In genomic region chr5:134184155-134185135, GRCh38 we compare ENCODE assay signal across 8 cellular contexts. TPM values are rescaled to one million over a fixed set of nuclear protein-coding genes. Genes with fewer than 3 reads are reported as not detected.
DNase-seq lines count a peak whose midpoint lies in the region; ATAC-seq and TF ChIP-seq lines count a peak whose summit lies in the region.

No MANE protein-coding gene starts in this region.

- H3K4me3 ChIP-seq in dorsolateral prefrontal cortex, result no peak overlapping the region

- TF ChIP-seq CTCF in GM12872 (IDR thresholded peaks at IDR 0.05; ENCODE audit: insufficient read depth, low read depth, low read length), result peak; percentile 99
- TF ChIP-seq CTCF in dorsolateral prefrontal cortex (IDR thresholded peaks at IDR 0.05 in 54 of 56, conservative IDR thresholded peaks at IDR 0.05 in 2 of 56; ENCODE audit: low read depth in 1 of 56, partially characterized antibody in 56 of 56), result peak; percentile 38 to 98 (median 91)

- peak; percentile 74 for ATAC-seq in HG02678 (IDR thresholded peaks at IDR 0.05; ENCODE audit: unreplicated experiment)
- no peak for ATAC-seq in HG03378 (IDR thresholded peaks at IDR 0.05; ENCODE audit: unreplicated experiment)

- peak; percentile 49 for DNase-seq in NCI-H2227 (lab: John Stamatoyannopoulos, UW; ENCODE audit: unreplicated experiment)
- DNase-seq in activated CD4-positive, alpha-beta T cell treated with anti-CD3 and anti-CD28 coated beads, Interleukin-2, amount 50 U/mL, for 24 hours (ENCODE audit: low read depth in 1 of 2, low spot score in 1 of 2), result peak; percentile 52 to 68
- DNase-seq in dorsolateral prefrontal cortex, result peak; percentile 40 to 81 (median 58)
- peak; percentile 84 for DNase-seq in medulla oblongata (ENCODE audit: extremely low spot score)
- DNase-seq in stimulated activated CD8-positive, alpha-beta memory T cell treated with anti-CD3 and anti-CD28 coated beads, Interleukin-2, amount 100 ng/mL, for 1 hour (ENCODE audit: low read depth in 2 of 2), result peak; percentile 39 to 60

- no peak overlapping the region for H3K27ac ChIP-seq in dorsolateral prefrontal cortex

- intact Hi-C loops in dorsolateral prefrontal cortex (cut with DNase I), result loop anchor here (1.0 to 10.0 kb wide), 5 partner anchors 40 to 400 kb away; partner anchors contain the start of gene CDKL3 (in 1 of the 2)

- no peaks in the 10 kb centered on the region for H3K27me3 ChIP-seq in dorsolateral prefrontal cortex

RNA-seq across cellular contexts. Expression of gene SKP1, which starts 7.7 kb away (rescaled TPM):
- 100 to 1,000 TPM; 263 to 693 (median 535) TPM for total RNA-seq in dorsolateral prefrontal cortex

RNA-seq across cellular contexts. Expression of gene PPP2CA, which starts 41.4 kb away (rescaled TPM):
- 100 to 1,000 TPM in 116 of 120 experiments, 10 to 100 TPM in 4; 82.2 to 254 (median 188) TPM for total RNA-seq in dorsolateral prefrontal cortex
